In genomic region chr9:115642285-115642684, GRCh38 we compare ENCODE assay signal across 24 cellular contexts.
A peak's percentile ranks its signal among the peaks of the same experiment; 100 is the strongest.
DNase-seq lines count a peak whose midpoint lies in the region; FAIRE-seq and TF ChIP-seq lines count a peak whose summit lies in the region.
"Had no signal": no experiment of that assay in that cellular context is flagged by ENCODE, and none has a peak within 500 bp of the region (broad histone marks: within the 10 kb centered on the region; RNA-seq: fewer than 3 reads in every experiment).

No MANE protein-coding gene starts in this region.

- no peaks in the 10 kb centered on the region for H3K36me3 Mint-ChIP-seq in HFFc6 (ENCODE audit: low read depth)
- H3K36me3 Mint-ChIP-seq in astrocyte (ENCODE audit: low read depth, unreplicated experiment): no peaks in the 10 kb centered on the region
- H3K36me3 Mint-ChIP-seq: CD4-positive, alpha-beta memory T cell had no signal

- H3K27me3 ChIP-seq in astrocyte (ENCODE audit: insufficient read depth, low read length) (no peaks in the 10 kb centered on the region), smooth muscle cell (ENCODE audit: low read depth) (no peaks in the 10 kb centered on the region), uterus (no peaks in the 10 kb centered on the region), trophoblast cell (ENCODE audit: insufficient read depth, low read length) (no peaks in the 10 kb centered on the region)
- H3K27me3 ChIP-seq: BLaER1 treated with 17β-estradiol and CSF1 and Interleukin-3, amounts not matched to agents 10 nM and 100 nM had no signal

- no peaks in the 10 kb centered on the region; the same call in 1 of the 2 replicates for H3K27me3 Mint-ChIP-seq in HFFc6 (ENCODE audit: insufficient read depth)
- no peaks in the 10 kb centered on the region for H3K27me3 Mint-ChIP-seq in astrocyte (ENCODE audit: low read depth, unreplicated experiment)

- H3F3A ChIP-seq in smooth muscle cell (ENCODE audit: low read depth): no peaks in the 10 kb centered on the region

- H3K9me3 ChIP-seq in astrocyte (ENCODE audit: insufficient read depth, low read depth, low read length) (peaks cover 2% of the 10 kb centered on the region), smooth muscle cell (replicated peaks; ENCODE audit: low read depth) (no peaks in the 10 kb centered on the region), uterus (no peaks in the 10 kb centered on the region), trophoblast cell (ENCODE audit: insufficient read depth, low read depth, low read length) (no peaks in the 10 kb centered on the region)
- H3K9me3 ChIP-seq: BLaER1 treated with 17β-estradiol and CSF1 and Interleukin-3, amounts not matched to agents 10 nM and 100 nM; Caco-2 had no signal

- H3K4me1 ChIP-seq in astrocyte (ENCODE audit: insufficient read depth, low read length): peaks cover 11% of the 10 kb centered on the region
- peaks cover 4% of the 10 kb centered on the region for H3K4me1 ChIP-seq in smooth muscle cell (ENCODE audit: low read depth)
- H3K4me1 ChIP-seq in uterus: no peaks in the 10 kb centered on the region
- H3K4me1 ChIP-seq in trophoblast cell (ENCODE audit: control insufficient read depth in 1 of 2, insufficient read depth in 2 of 2, low read length in 2 of 2): no peaks in the 10 kb centered on the region
- H3K4me1 ChIP-seq: BLaER1 treated with 17β-estradiol and CSF1 and Interleukin-3, amounts not matched to agents 10 nM and 100 nM; Caco-2 had no signal

- H3K23ac ChIP-seq in trophoblast cell (ENCODE audit: low read length): no peak overlapping the region

- no peak overlapping the region for H4K12ac ChIP-seq in trophoblast cell (ENCODE audit: low read depth, low read length)

- no peak overlapping the region for H3K4me3 ChIP-seq in astrocyte (ENCODE audit: insufficient read depth, low read depth, low read length)
- no peak overlapping the region for H3K4me3 ChIP-seq in fibroblast of villous mesenchyme (ENCODE audit: low read depth, low read length)
- no peak overlapping the region for H3K4me3 ChIP-seq in smooth muscle cell
- no peak overlapping the region for H3K4me3 ChIP-seq in uterus
- H3K4me3 ChIP-seq in trophoblast cell (ENCODE audit: low read depth, low read length): no peak overlapping the region
- H3K4me3 ChIP-seq: BLaER1 treated with 17β-estradiol and CSF1 and Interleukin-3, amounts not matched to agents 10 nM and 100 nM; GM23248; K562 had no signal

- H4K8ac ChIP-seq in trophoblast cell (ENCODE audit: low read depth, low read length): no peak overlapping the region

- no peak overlapping the region for H2BK120ac ChIP-seq in trophoblast cell (ENCODE audit: insufficient read depth, low read length, poor library complexity)

- H2BK12ac ChIP-seq in trophoblast cell (ENCODE audit: low read length): no peak overlapping the region

- H4K20me1 ChIP-seq in astrocyte (ENCODE audit: insufficient read depth, low read length) (no peaks in the 10 kb centered on the region), smooth muscle cell (ENCODE audit: low read depth) (no peaks in the 10 kb centered on the region)
- H4K20me1 ChIP-seq: BLaER1 treated with 17β-estradiol and CSF1 and Interleukin-3, amounts not matched to agents 10 nM and 100 nM had no signal

- no peaks in the 10 kb centered on the region for H3K79me1 ChIP-seq in trophoblast cell (ENCODE audit: low read length)

- no peak overlapping the region for H3K14ac ChIP-seq in trophoblast cell (ENCODE audit: low read length)

- no peak overlapping the region for H3K27ac ChIP-seq in astrocyte (ENCODE audit: low read depth, low read length)
- H3K27ac ChIP-seq in smooth muscle cell (ENCODE audit: low read depth): peak overlapping the region; percentile 77
- no peak overlapping the region for H3K27ac ChIP-seq in uterus
- H3K27ac ChIP-seq in trophoblast cell (ENCODE audit: low read depth, low read length): no peak overlapping the region
- H3K27ac ChIP-seq: BLaER1 treated with 17β-estradiol and CSF1 and Interleukin-3, amounts not matched to agents 10 nM and 100 nM had no signal

- H3K4me3 Mint-ChIP-seq in HFFc6 (peak overlapping the region; percentile 43; the same call in 1 of the 2 replicates), astrocyte (ENCODE audit: unreplicated experiment) (no peak overlapping the region)

- H3K4me2 ChIP-seq in astrocyte (ENCODE audit: low read length): no peak overlapping the region
- peak overlapping the region; percentile 12 for H3K4me2 ChIP-seq in smooth muscle cell
- H3K4me2 ChIP-seq in trophoblast cell (ENCODE audit: low read length): no peak overlapping the region
- H3K4me2 ChIP-seq: BLaER1 treated with 17β-estradiol and CSF1 and Interleukin-3, amounts not matched to agents 10 nM and 100 nM had no signal

- no peak overlapping the region for H2BK5ac ChIP-seq in trophoblast cell (ENCODE audit: low read depth, low read length, poor library complexity)

- TF ChIP-seq CTCF in HFFc6 (IDR thresholded peaks at IDR 0.05) (no peak), astrocyte (IDR thresholded peaks at IDR 0.05; ENCODE audit: insufficient read depth, low read depth, low read length) (no peak), fibroblast of villous mesenchyme (IDR thresholded peaks at IDR 0.05; ENCODE audit: insufficient read depth, low read depth, low read length) (no peak), smooth muscle cell (IDR thresholded peaks at IDR 0.05; ENCODE audit: borderline replicate concordance, insufficient read depth, poor library complexity, severe bottlenecking) (no peak), uterus (IDR thresholded peaks at IDR 0.05) (no peak)

- H2AK5ac ChIP-seq in trophoblast cell (ENCODE audit: low read length): no peak overlapping the region

- no peaks in the 10 kb centered on the region for H3K9me3 Mint-ChIP-seq in HFFc6
- no peaks in the 10 kb centered on the region for H3K9me3 Mint-ChIP-seq in astrocyte (ENCODE audit: unreplicated experiment)

- H3K4ac ChIP-seq in trophoblast cell (ENCODE audit: low read depth, low read length): no peak overlapping the region

- no peak for FAIRE-seq in astrocyte (lab: Jason Lieb, UNC)
- FAIRE-seq: GM12892, K562 had no signal

- intact Hi-C loops in uterus (cut with DNase I; ENCODE audit: low total_unique reads): no loop called here

- H3K36me3 ChIP-seq in astrocyte (ENCODE audit: insufficient read depth, low read length) (no peaks in the 10 kb centered on the region), smooth muscle cell (ENCODE audit: low read depth) (no peaks in the 10 kb centered on the region), uterus (no peaks in the 10 kb centered on the region), trophoblast cell (ENCODE audit: control insufficient read depth in 1 of 2, insufficient read depth in 2 of 2, low read length in 2 of 2) (no peaks in the 10 kb centered on the region)
- H3K36me3 ChIP-seq: BLaER1 treated with 17β-estradiol and CSF1 and Interleukin-3, amounts not matched to agents 10 nM and 100 nM had no signal

- 66% methylated on average over 1 of the region's 1 CpG for WGBS in smooth muscle cell (ENCODE audit: low lambda C conversion rate)
- WGBS in trophoblast cell (ENCODE audit: extremely low coverage, insufficient coverage, insufficient read length): no CpG with 5 or more reads among the region's 1 CpG

- no peak overlapping the region for H3K18ac ChIP-seq in trophoblast cell (ENCODE audit: low read length)

- H3K27ac Mint-ChIP-seq in HFFc6 (peak overlapping the region; percentile 71), astrocyte (ENCODE audit: unreplicated experiment) (peak overlapping the region; percentile 54)
- H3K27ac Mint-ChIP-seq: CD4-positive, alpha-beta memory T cell had no signal

- no peak for TF ChIP-seq POLR2A in uterus (IDR thresholded peaks at IDR 0.05)

- no peak overlapping the region for H4K91ac ChIP-seq in trophoblast cell (ENCODE audit: low read depth, low read length)

- peaks cover 52% of the 10 kb centered on the region for H3K4me1 Mint-ChIP-seq in HFFc6 (ENCODE audit: low read depth)
- H3K4me1 Mint-ChIP-seq in astrocyte (ENCODE audit: low read depth, unreplicated experiment): peaks cover 31% of the 10 kb centered on the region
- H3K4me1 Mint-ChIP-seq: CD4-positive, alpha-beta memory T cell had no signal

- DNase-seq in HFFc6 (no peak), astrocyte (ENCODE audit: low read depth) (no peak), fibroblast of villous mesenchyme (ENCODE audit: low read depth) (peak; percentile 89), smooth muscle cell (lab: John Stamatoyannopoulos, UW; ENCODE audit: unreplicated experiment) (no peak), uterus (no peak), trophoblast cell (no peak)
- DNase-seq in effector CD8-positive, alpha-beta T cell (lab: John Stamatoyannopoulos, UW): no peak
- DNase-seq: ACHN; Caco-2; CD4-positive, alpha-beta memory T cell; DMS 273 treated with DMSO at 0.1 percent for 48 hours; DMS79 treated with DMSO at 0.1 percent for 48 hours; GM23248; MM.1S; NCI-H1092; NCI-H1436 treated with DMSO at 0.1 percent for 48 hours; NCI-H1930; NCI-H2227 treated with DMSO at 0.1 percent for 48 hours; NCI-H510A; NCI-H748 treated with DMSO at 0.1 percent for 48 hours; SIG-M5 had no signal

- H2AFZ ChIP-seq in astrocyte (ENCODE audit: low read depth, low read length) (no peak overlapping the region), smooth muscle cell (ENCODE audit: low read depth) (no peak overlapping the region), trophoblast cell (ENCODE audit: insufficient read depth, low read length, poor library complexity) (no peak overlapping the region)
- H2AFZ ChIP-seq: GM23248 had no signal

- H3K79me2 ChIP-seq in astrocyte (ENCODE audit: insufficient read depth, low read length): no peaks in the 10 kb centered on the region
- H3K79me2 ChIP-seq in smooth muscle cell (ENCODE audit: low read depth): no peaks in the 10 kb centered on the region
- no peaks in the 10 kb centered on the region for H3K79me2 ChIP-seq in trophoblast cell (ENCODE audit: control insufficient read depth, insufficient read depth, low read length, poor library complexity)

- no peak overlapping the region for H3K9ac ChIP-seq in astrocyte (ENCODE audit: low read length)
- no peak overlapping the region for H3K9ac ChIP-seq in smooth muscle cell (ENCODE audit: low read depth)
- no peak overlapping the region for H3K9ac ChIP-seq in trophoblast cell (ENCODE audit: low read length)
- H3K9ac ChIP-seq: BLaER1 treated with 17β-estradiol and CSF1 and Interleukin-3, amounts not matched to agents 10 nM and 100 nM; GM23248 had no signal
